Comparison of ENCODE assay signal across 40 cellular contexts in the genomic region with DNA sequence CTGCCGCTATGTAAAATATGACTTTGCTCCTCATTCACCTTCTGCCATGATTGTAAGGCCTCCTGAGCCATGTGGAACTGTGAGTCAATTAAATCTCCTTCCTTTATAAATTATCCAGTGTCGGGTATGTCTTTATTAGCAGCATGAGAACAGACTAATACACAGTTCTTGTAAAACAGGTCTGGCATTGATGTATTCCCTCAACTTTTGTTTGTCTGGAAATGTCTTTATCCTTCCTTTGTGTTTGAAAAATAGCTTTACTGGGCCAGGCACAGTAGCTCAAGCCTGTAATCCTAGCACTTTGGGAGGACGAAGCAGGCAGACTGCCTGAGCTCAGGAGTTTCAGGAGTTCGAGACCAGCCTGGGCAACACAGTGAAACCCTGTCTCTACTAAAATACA.
"Had no signal": no experiment of that assay in that cellular context is flagged by ENCODE, and none has a peak within 500 bp of the region (broad histone marks: within the 10 kb centered on the region; RNA-seq: fewer than 3 reads in every experiment).

No MANE protein-coding gene starts in this region.

- H3K4me1 ChIP-seq: adrenal gland, ascending aorta, body of pancreas, breast epithelium had no signal

- H3K4me1 Mint-ChIP-seq: brain had no signal

- H3K4me3 ChIP-seq: adrenal gland, ascending aorta, body of pancreas, breast epithelium, cardiac muscle cell had no signal

- H3K36me3 ChIP-seq: adrenal gland, ascending aorta, brain microvascular endothelial cell, breast epithelium, cardiac muscle cell had no signal

- ATAC-seq: activated naive CD4-positive, alpha-beta T cell treated with anti-CD3 and anti-CD28 coated beads, Interleukin-2, amount 50 U/mL, for 72 hours; activated naive CD8-positive, alpha-beta T cell treated with anti-CD3 and anti-CD28 coated beads, Interleukin-2, amount 50 U/mL, for 24 hours; activated T-cell treated with anti-CD3 and anti-CD28 coated beads, Interleukin-2, amount 50 U/mL, for 4 hours; activated T-cell treated with anti-CD3 and anti-CD28 coated beads, Interleukin-2, amount 50 U/mL, for 72 hours; activated T-helper 17 cell treated with anti-CD3 and anti-CD28 coated beads, Interleukin-2, amount 50 U/mL, for 72 hours; body of pancreas had no signal

- H3K27me3 Mint-ChIP-seq: activated naive CD4-positive, alpha-beta T cell treated with anti-CD3 and anti-CD28 coated beads, Interleukin-2, amount 10 ng/mL, durations not matched to agents 7 days and 5 days; activated naive CD4-positive, alpha-beta T cell treated with anti-CD3 and anti-CD28 coated beads, Interleukin-2, amount 50 U/mL, for 24 hours; activated naive CD8-positive, alpha-beta T cell; activated naive CD8-positive, alpha-beta T cell treated with anti-CD3 and anti-CD28 coated beads for 36 hours; activated naive CD8-positive, alpha-beta T cell treated with anti-CD3 and anti-CD28 coated beads, Interleukin-2, amount 10 ng/mL, durations not matched to agents 7 days and 5 days; activated naive CD8-positive, alpha-beta T cell treated with anti-CD3 and anti-CD28 coated beads, Interleukin-2, amount 50 U/mL, for 24 hours; activated T-cell treated with anti-CD3 and anti-CD28 coated beads, Interleukin-2, amount 50 U/mL, for 24 hours; activated T-helper 17 cell treated with anti-CD3 and anti-CD28 coated beads, Interleukin-2, amount 50 U/mL, for 72 hours; brain; central memory CD8-positive, alpha-beta T cell had no signal

- H3K27ac Mint-ChIP-seq: activated naive CD4-positive, alpha-beta T cell treated with anti-CD3 and anti-CD28 coated beads, Interleukin-2, amount 10 ng/mL, durations not matched to agents 7 days and 5 days; activated naive CD4-positive, alpha-beta T cell treated with anti-CD3 and anti-CD28 coated beads, Interleukin-2, amount 50 U/mL, for 24 hours; activated naive CD4-positive, alpha-beta T cell treated with anti-CD3 and anti-CD28 coated beads, Interleukin-2, amount 50 U/mL, for 72 hours; activated naive CD8-positive, alpha-beta T cell; activated naive CD8-positive, alpha-beta T cell treated with anti-CD3 and anti-CD28 coated beads for 36 hours; activated naive CD8-positive, alpha-beta T cell treated with anti-CD3 and anti-CD28 coated beads, Interleukin-2, amount 10 ng/mL, durations not matched to agents 7 days and 5 days; activated naive CD8-positive, alpha-beta T cell treated with anti-CD3 and anti-CD28 coated beads, Interleukin-2, amount 50 U/mL, for 24 hours; activated T-cell treated with anti-CD3 and anti-CD28 coated beads, Interleukin-2, amount 50 U/mL, for 24 hours; activated T-cell treated with anti-CD3 and anti-CD28 coated beads, Interleukin-2, amount 50 U/mL, for 72 hours; activated T-helper 1 cell treated with anti-CD3 and anti-CD28 coated beads, Interleukin-12 subunit alpha, Interleukin-12 subunit beta, Interleukin-2, Interleukin-4 antibody, amounts not matched to agents 30 ng/mL and 10 ng/mL and 1 ng/mL, durations not matched to agents 14 hours and 24 hours and 36 hours; activated T-helper 17 cell treated with anti-CD3 and anti-CD28 coated beads, Interleukin-2, amount 50 U/mL, for 72 hours; activated T-helper 2 cell treated with anti-CD3 and anti-CD28 coated beads, Interferon-gamma antibody, Interleukin-2, Interleukin-4, amounts not matched to agents 10 μg/mL and 5 μg/mL and 100 μg/mL, durations not matched to agents 14 hours and 24 hours and 36 hours; brain had no signal

- DNase-seq: activated effector memory CD4-positive, alpha-beta T cell treated with anti-CD3 and anti-CD28 coated beads, Interleukin-2, amount 50 U/mL, for 16 hours; activated effector memory CD4-positive, alpha-beta T cell treated with Interleukin-2 at 50 U/mL for 16 hours; activated gamma-delta T cell; activated gamma-delta T cell treated with Interleukin-2 at 50 U/mL for 16 hours; activated naive CD4-positive, alpha-beta T cell; activated naive CD4-positive, alpha-beta T cell treated with anti-CD3 and anti-CD28 coated beads for 36 hours; activated naive CD4-positive, alpha-beta T cell treated with anti-CD3 and anti-CD28 coated beads, Interleukin-2, amount 10 ng/mL, durations not matched to agents 7 days and 5 days; activated naive CD4-positive, alpha-beta T cell treated with anti-CD3 and anti-CD28 coated beads, Interleukin-2, amount 50 U/mL, for 16 hours; activated naive CD4-positive, alpha-beta T cell treated with Interleukin-2 at 50 U/mL for 16 hours; activated naive CD8-positive, alpha-beta T cell treated with anti-CD3 and anti-CD28 coated beads for 36 hours; activated naive CD8-positive, alpha-beta T cell treated with anti-CD3 and anti-CD28 coated beads, Interleukin-2, amount 10 ng/mL, durations not matched to agents 7 days and 5 days; activated naive CD8-positive, alpha-beta T cell treated with anti-CD3 and anti-CD28 coated beads, Interleukin-2, amount 50 U/mL, for 24 hours; activated T-cell treated with anti-CD3 and anti-CD28 coated beads, Interleukin-2, amount 50 U/mL, for 1 hour; activated T-cell treated with anti-CD3 and anti-CD28 coated beads, Interleukin-2, amount 50 U/mL, for 24 hours; activated T-cell treated with anti-CD3 and anti-CD28 coated beads, Interleukin-2, amount 50 U/mL, for 4 hours; activated T-cell treated with anti-CD3 and anti-CD28 coated beads, Interleukin-2, amount 50 U/mL, for 48 hours; activated T-cell treated with anti-CD3 and anti-CD28 coated beads, Interleukin-2, amount 50 U/mL, for 72 hours; adrenal gland; amniotic stem cell; amygdala; anterior cingulate cortex; aorta; body of pancreas; brain microvascular endothelial cell; caudate nucleus; central memory CD4-positive, alpha-beta T cell; cerebellar nuclear complex had no signal

- FAIRE-seq: astrocyte, bronchial epithelial cell had no signal

- H3K9me3 ChIP-seq: adrenal gland, ascending aorta, body of pancreas, breast epithelium had no signal

- H3K4me3 Mint-ChIP-seq: activated naive CD4-positive, alpha-beta T cell treated with anti-CD3 and anti-CD28 coated beads for 36 hours; activated naive CD4-positive, alpha-beta T cell treated with anti-CD3 and anti-CD28 coated beads, Interleukin-2, amount 10 ng/mL, durations not matched to agents 7 days and 5 days; activated naive CD4-positive, alpha-beta T cell treated with anti-CD3 and anti-CD28 coated beads, Interleukin-2, amount 50 U/mL, for 24 hours; activated naive CD8-positive, alpha-beta T cell treated with anti-CD3 and anti-CD28 coated beads for 36 hours; activated naive CD8-positive, alpha-beta T cell treated with anti-CD3 and anti-CD28 coated beads, Interleukin-2, amount 10 ng/mL, durations not matched to agents 7 days and 5 days; activated naive CD8-positive, alpha-beta T cell treated with anti-CD3 and anti-CD28 coated beads, Interleukin-2, amount 50 U/mL, for 24 hours; activated T-cell treated with anti-CD3 and anti-CD28 coated beads, Interleukin-2, amount 50 U/mL, for 24 hours; activated T-cell treated with anti-CD3 and anti-CD28 coated beads, Interleukin-2, amount 50 U/mL, for 4 hours; activated T-cell treated with anti-CD3 and anti-CD28 coated beads, Interleukin-2, amount 50 U/mL, for 72 hours; activated T-helper 1 cell treated with anti-CD3 and anti-CD28 coated beads, Interleukin-12 subunit alpha, Interleukin-12 subunit beta, Interleukin-2, Interleukin-4 antibody, amounts not matched to agents 30 ng/mL and 10 ng/mL and 1 ng/mL, durations not matched to agents 14 hours and 24 hours and 36 hours; activated T-helper 17 cell treated with anti-CD3 and anti-CD28 coated beads, Interleukin-2, amount 50 U/mL, for 72 hours; brain; central memory CD8-positive, alpha-beta T cell had no signal

- H3K27me3 ChIP-seq: adrenal gland, ascending aorta, body of pancreas, brain microvascular endothelial cell, breast epithelium, cardiac muscle cell had no signal

- H3K27ac ChIP-seq: adrenal gland, ascending aorta, body of pancreas, brain microvascular endothelial cell, breast epithelium, cardiac muscle cell had no signal
